ENCODE assay signal across 9 cellular contexts in genomic region chr7:76220185-76221057, GRCh38. TPM values are rescaled to one million over a fixed set of nuclear protein-coding genes. Genes with fewer than 3 reads are reported as not detected.
DNase-seq lines count a peak whose midpoint lies in the region; ATAC-seq and TF ChIP-seq lines count a peak whose summit lies in the region.
"Had no signal": no experiment of that assay in that cellular context is flagged by ENCODE, and none has a peak within 500 bp of the region (broad histone marks: within the 10 kb centered on the region; RNA-seq: fewer than 3 reads in every experiment).

No MANE protein-coding gene starts in this region.

- no peak for ATAC-seq in HG02798 (IDR thresholded peaks at IDR 0.05; ENCODE audit: poor library complexity, unreplicated experiment)
- no peak for ATAC-seq in GM19467 (IDR thresholded peaks at IDR 0.05; ENCODE audit: unreplicated experiment)
- ATAC-seq in HG02970 (IDR thresholded peaks at IDR 0.05; ENCODE audit: low FRiP score, unreplicated experiment), result no peak

- H3K4me3 ChIP-seq in coronary artery, result peak overlapping the region; percentile 15

- H3K27ac ChIP-seq in coronary artery, result no peak overlapping the region

- in situ Hi-C loops in Caki2 (cut with HindIII; ENCODE audit: low pct_unique_long_range_greater_than_20kb, low sequenced_read_pairs), result no loop called here

- TF ChIP-seq CTCF in coronary artery (IDR thresholded peaks at IDR 0.05), result no peak

- peak; percentile 92 for DNase-seq in Caki2 (ENCODE audit: low read depth)
- peak; percentile 47 for DNase-seq in M059J (ENCODE audit: low read depth)
- DNase-seq in coronary artery (ENCODE audit: low spot score), result no peak
- DNase-seq in middle frontal gyrus (ENCODE audit: extremely low spot score, low spot score), result peak; percentile 8
- DNase-seq in mesenteric fat pad (ENCODE audit: low spot score), result no peak
- DNase-seq: naive B cell had no signal

RNA-seq across cellular contexts. Expression of gene SRRM3, which starts 18.7 kb away (rescaled TPM):
- total RNA-seq in Caki2 (2014; rRNA removed; shearing (Covaris generic); ENCODE audit: low replicate concordance), result 1.1 and 1.3 TPM in 2 replicates
- total RNA-seq in M059J (2014; rRNA removed; shearing (Covaris generic)), result 0.27 and 0.39 TPM in 2 replicates
- total RNA-seq in mesenteric fat pad, result 4.8 TPM

Comparison
In these comparisons a context has a peak if more than half of its experiments do, and no peak if none do; other contexts are left out.
1. DNase-seq: peak in Caki2 (single experiment), M059J (single experiment) and middle frontal gyrus (single experiment); none in coronary artery (single experiment) and mesenteric fat pad (single experiment).